Comparison of ENCODE assay signal across 1 cellular context in genomic region chr22:29259253-29259899, GRCh38.
TF ChIP-seq lines count a peak whose summit lies in the region.

No MANE protein-coding gene starts in this region.

TF ChIP-seq in IMR-90, 13 proteins besides CTCF, POLR2A, EP300 and RAD21 (continued from another document):
- TF ChIP-seq NFE2L2 (IDR thresholded peaks at IDR 0.05; ENCODE audit: low read depth, low read length) (no peak), CHD1 (IDR thresholded peaks at IDR 0.05; ENCODE audit: low read depth, low read length) (no peak)
